In genomic region chr16:74578433-74578832, GRCh38 we compare ENCODE assay signal across 15 cellular contexts. TPM values are rescaled to one million over a fixed set of nuclear protein-coding genes. Genes with fewer than 3 reads are reported as not detected.
DNase-seq lines count a peak whose midpoint lies in the region; ATAC-seq and TF ChIP-seq lines count a peak whose summit lies in the region.
"Had no signal": no experiment of that assay in that cellular context is flagged by ENCODE, and none has a peak within 500 bp of the region (broad histone marks: within the 10 kb centered on the region; RNA-seq: fewer than 3 reads in every experiment).

No MANE protein-coding gene starts in this region.

- TF ChIP-seq CTCF in Calu3 (IDR thresholded peaks at IDR 0.05; ENCODE audit: unreplicated experiment) (no peak), activated B cell treated with CpG ODN at 0.5 μM for 24 hours (IDR thresholded peaks at IDR 0.05) (no peak)

- BruUV-seq in Calu3 (replicated peaks; lab: Mats Ljungman, UMichigan), result no TSS peak

- POLR2A ChIA-PET in activated B cell treated with CpG ODN at 0.5 μM for 24 hours (lab: Charles Lee), result interaction anchor here (1.0 to 1.5 kb wide), 2 partner anchors 9 to 28 kb away, joined by 3 to 7 read pairs; partner anchors contain the start of gene GLG1

- H3K9me3 ChIP-seq in BLaER1 (no peaks in the 10 kb centered on the region), mesodermal cell (ENCODE audit: control insufficient read depth, low read length) (no peaks in the 10 kb centered on the region)
- H3K9me3 ChIP-seq: pancreas, tibial nerve had no signal

- H3K27me3 ChIP-seq in BLaER1, result no peaks in the 10 kb centered on the region
- H3K27me3 ChIP-seq: pancreas, tibial nerve had no signal

- H3K9ac ChIP-seq in BLaER1, result no peak overlapping the region

- peaks cover 12% of the 10 kb centered on the region for H4K20me1 ChIP-seq in BLaER1

- H3K36me3 ChIP-seq in BLaER1, result no peaks in the 10 kb centered on the region; the same call in 1 of the 2 replicates
- no peaks in the 10 kb centered on the region for H3K36me3 ChIP-seq in mesodermal cell (ENCODE audit: control insufficient read depth, insufficient read depth, low read length)
- H3K36me3 ChIP-seq: pancreas, tibial nerve had no signal

- intact Hi-C loops in Calu3 (cut with micrococcal nuclease; ENCODE audit: unreplicated experiment) (loop anchor here (2.0 kb wide), 1 partner anchor 64 kb away; no protein-coding TSS in a partner anchor), activated B cell treated with CpG ODN at 0.5 μM for 24 hours (cut with micrococcal nuclease) (no loop called here)

- peak overlapping the region; percentile 74 for H3K27ac ChIP-seq in BLaER1
- peak overlapping the region; percentile 2 for H3K27ac ChIP-seq in mesodermal cell (ENCODE audit: low read depth, low read length, severe bottlenecking)
- H3K27ac ChIP-seq: pancreas, tibial nerve had no signal

- 93 to 100% methylated on average over 1 to 2 of the region's 3 CpGs for WGBS in mesodermal cell (ENCODE audit: insufficient coverage in 2 of 2), 2 experiments

- H3K4me1 ChIP-seq in BLaER1 (peaks cover 97% of the 10 kb centered on the region), mesodermal cell (ENCODE audit: control insufficient read depth, insufficient read depth, low read length, poor library complexity, severe bottlenecking) (peaks cover 12% of the 10 kb centered on the region)

- ATAC-seq in activated B cell treated with CpG ODN at 0.5 μM for 24 hours (ENCODE audit: low read depth) (no peak), HG03097 (IDR thresholded peaks at IDR 0.05; ENCODE audit: low FRiP score, unreplicated experiment) (no peak)

- H3K36me3 Mint-ChIP-seq in Calu3 (ENCODE audit: insufficient read depth, unreplicated experiment), result no peaks in the 10 kb centered on the region
- H3K36me3 Mint-ChIP-seq in activated B cell treated with CpG ODN at 0.5 μM for 24 hours (ENCODE audit: low read depth), result peaks cover 9% of the 10 kb centered on the region

- H3K4me2 ChIP-seq in BLaER1, result peak overlapping the region; percentile 82

- H3K4me3 Mint-ChIP-seq in Calu3 (ENCODE audit: low read depth, unreplicated experiment) (peak overlapping the region; percentile 21), activated B cell treated with CpG ODN at 0.5 μM for 24 hours (no peak overlapping the region)

- H3K27me3 Mint-ChIP-seq in Calu3 (ENCODE audit: unreplicated experiment) (no peaks in the 10 kb centered on the region), activated B cell treated with CpG ODN at 0.5 μM for 24 hours (no peaks in the 10 kb centered on the region)

- H3K4me3 ChIP-seq in BLaER1 (no peak overlapping the region), mesodermal cell (ENCODE audit: extremely low read depth, insufficient read depth, low read length, poor library complexity, severe bottlenecking) (no peak overlapping the region)
- H3K4me3 ChIP-seq: pancreas, tibial nerve had no signal

- H3K27ac Mint-ChIP-seq in Calu3 (ENCODE audit: unreplicated experiment) (peak overlapping the region; percentile 50), activated B cell treated with CpG ODN at 0.5 μM for 24 hours (peak overlapping the region; percentile 66)

- H3K4me1 Mint-ChIP-seq in Calu3 (ENCODE audit: low read depth, unreplicated experiment) (peaks cover 46% of the 10 kb centered on the region), activated B cell treated with CpG ODN at 0.5 μM for 24 hours (peaks cover 65% of the 10 kb centered on the region)

- CTCF ChIA-PET in Calu3 (lab: Charles Lee), result interaction anchor here (0.6 to 1.7 kb wide), 3 partner anchors 9 to 70 kb away, joined by 4 to 5 read pairs (median 4); no protein-coding TSS in a partner anchor
- CTCF ChIA-PET in activated B cell treated with CpG ODN at 0.5 μM for 24 hours (lab: Charles Lee), result interaction anchor here (1.1 kb wide), 1 partner anchor 45 kb away, joined by 3 read pairs; no protein-coding TSS in a partner anchor

- DNase-seq in Calu3 (no peak), activated B cell treated with CpG ODN at 0.5 μM for 24 hours (no peak), dermis blood vessel endothelial cell (no peak), GDM1 (lab: John Stamatoyannopoulos, UW) (no peak), NCI-H187 (lab: John Stamatoyannopoulos, UW) (no peak)
- DNase-seq: activated naive CD4-positive, alpha-beta T cell treated with anti-CD3 and anti-CD28 coated beads, Interleukin-2, amount 50 U/mL, for 16 hours; C1 segment of cervical spinal cord; hippocampal formation; NCI-H526; pancreas; stimulated activated CD4-positive, alpha-beta T cell treated with anti-CD3 and anti-CD28 coated beads, Interleukin-4, amount 100 ng/mL, for 4 hours had no signal

- H3K9me3 Mint-ChIP-seq in Calu3 (ENCODE audit: low read depth, unreplicated experiment) (no peaks in the 10 kb centered on the region), activated B cell treated with CpG ODN at 0.5 μM for 24 hours (no peaks in the 10 kb centered on the region)

RNA-seq across cellular contexts. Expression of gene GLG1, which starts 28.5 kb away (rescaled TPM):
- total RNA-seq in Calu3 (2022), result 130 and 139 TPM in 2 replicates
- 72.7 and 81.4 TPM in 2 replicates for total RNA-seq in activated B cell treated with CpG ODN at 0.5 μM for 24 hours
- polyA plus RNA-seq in mesodermal cell (2013, experiment 1 of 2), result 118 TPM
- polyA plus RNA-seq in mesodermal cell (2013, experiment 2 of 2), result 106 TPM
- 104 and 225 TPM in 2 replicates for total RNA-seq in dermis blood vessel endothelial cell
